ENCODE assay signal across 1 cellular context in genomic region chr17:40477796-40478195, GRCh38.
TF ChIP-seq lines count a peak whose summit lies in the region.

No MANE protein-coding gene starts in this region.

TF ChIP-seq in IMR-90, 13 proteins besides CTCF, POLR2A, EP300 and RAD21 (continued from another document):
- TF ChIP-seq USF2 (IDR thresholded peaks at IDR 0.05; ENCODE audit: low read depth, low read length) = no peak
- TF ChIP-seq CEBPB (IDR thresholded peaks at IDR 0.05; ENCODE audit: low read depth, low read length) = no peak
- TF ChIP-seq ELK1 (IDR thresholded peaks at IDR 0.05; ENCODE audit: borderline replicate concordance, low read depth, low read length) = no peak
- TF ChIP-seq MAZ (IDR thresholded peaks at IDR 0.05; ENCODE audit: borderline replicate concordance, low read depth, low read length) = no peak
- no peak for TF ChIP-seq MAFK (IDR thresholded peaks at IDR 0.05; ENCODE audit: low read depth, low read length)
- TF ChIP-seq NFE2L2 (IDR thresholded peaks at IDR 0.05; ENCODE audit: low read depth, low read length) = no peak
- no peak for TF ChIP-seq SMC3 (IDR thresholded peaks at IDR 0.05; ENCODE audit: low read depth, low read length)
- TF ChIP-seq RCOR1 (IDR thresholded peaks at IDR 0.05; ENCODE audit: insufficient replicate concordance, low read length) = no peak
- no peak for TF ChIP-seq RFX5 (IDR thresholded peaks at IDR 0.05; ENCODE audit: low read depth, low read length)
